ENCODE assay signal across 19 cellular contexts in genomic region chr1:201944639-201945038, GRCh38. TPM values are rescaled to one million over a fixed set of nuclear protein-coding genes. Genes with fewer than 3 reads are reported as not detected.
DNase-seq lines count a peak whose midpoint lies in the region; ATAC-seq and TF ChIP-seq lines count a peak whose summit lies in the region.
"Had no signal": no experiment of that assay in that cellular context is flagged by ENCODE, and none has a peak within 500 bp of the region (broad histone marks: within the 10 kb centered on the region; RNA-seq: fewer than 3 reads in every experiment).

No MANE protein-coding gene starts in this region.

- TF ChIP-seq EP300 in ovary (IDR thresholded peaks at IDR 0.05) (no peak), upper lobe of left lung (IDR thresholded peaks at IDR 0.05) (no peak)

- DNase-seq in NCI-H82 (lab: John Stamatoyannopoulos, UW) (peak; percentile 63), NCI-H82 treated with DMSO at 0.1 percent for 48 hours (lab: John Stamatoyannopoulos, UW; ENCODE audit: unreplicated experiment) (no peak), fibroblast of the aortic adventitia (ENCODE audit: low read depth) (no peak), ovary (no peak), upper lobe of left lung (no peak), HK-2 (ENCODE audit: unreplicated experiment) (no peak), posterior vena cava (ENCODE audit: low spot score) (no peak)
- DNase-seq: activated CD8-positive, alpha-beta memory T cell treated with anti-CD3 and anti-CD28 coated beads, Interleukin-2, amount 50 U/mL, for 48 hours; CD4-positive, CD25-positive, alpha-beta regulatory T cell; cerebellar nuclear complex; DND-41; NCI-H1694; NCI-H510A treated with DMSO at 0.1 percent for 48 hours; T-helper 1 cell had no signal

- H3K36me3 ChIP-seq in ovary: no peaks in the 10 kb centered on the region
- H3K36me3 ChIP-seq in upper lobe of left lung: no peaks in the 10 kb centered on the region

- H3K27me3 ChIP-seq in ovary (no peaks in the 10 kb centered on the region), upper lobe of left lung (no peaks in the 10 kb centered on the region)

- H3K27ac ChIP-seq in ovary: peak overlapping the region in 1 of 2 donors; percentile 29
- peak overlapping the region in 1 of 4 donors; percentile 6 for H3K27ac ChIP-seq in upper lobe of left lung
- H3K27ac ChIP-seq: 22Rv1 had no signal

- intact Hi-C loops in ovary (cut with DNase I) (loop anchor here in 3 of 4 donors (5.0 kb wide), 2 partner anchors 37 to 47 kb away; no protein-coding TSS in a partner anchor), posterior vena cava (cut with DNase I) (loop anchor here in 1 of 2 donors (5.0 kb wide), 1 partner anchor 47 kb away; no protein-coding TSS in a partner anchor)

- TF ChIP-seq CTCF in fibroblast of the aortic adventitia (IDR thresholded peaks at IDR 0.05; ENCODE audit: insufficient read depth, low read length) (no peak), ovary (IDR thresholded peaks at IDR 0.05) (no peak), upper lobe of left lung (IDR thresholded peaks at IDR 0.05) (no peak)

- no peak for ATAC-seq in upper lobe of left lung (ENCODE audit: low FRiP score in 2 of 2)
- no peak for ATAC-seq in GM18909 (IDR thresholded peaks at IDR 0.05; ENCODE audit: poor library complexity, unreplicated experiment)
- ATAC-seq: activated CD4-positive, CD25-positive, alpha-beta regulatory T cell treated with anti-CD3 and anti-CD28 coated beads, Interleukin-2, amount 50 U/mL, for 24 hours; activated naive CD4-positive, alpha-beta T cell treated with anti-CD3 and anti-CD28 coated beads, Interleukin-2, amount 50 U/mL, for 72 hours had no signal

- WGBS in ovary, 3 donors: 11 to 35% (median 21%) methylated on average over 3 of the region's 3 CpGs
- 56 to 88% methylated on average over 2 to 3 of the region's 3 CpGs for WGBS in upper lobe of left lung, 2 donors

- no peak for TF ChIP-seq POLR2A in ovary (IDR thresholded peaks at IDR 0.05)
- TF ChIP-seq POLR2A in upper lobe of left lung (IDR thresholded peaks at IDR 0.05): no peak

- H3K4me3 ChIP-seq in fibroblast of the aortic adventitia (ENCODE audit: low read depth, low read length) (peak overlapping the region; percentile 28), ovary (peak overlapping the region; percentile 75), upper lobe of left lung (peak overlapping the region in 3 of 4 donors; percentile 46 to 53 (median 49))

- H3K9me3 ChIP-seq in ovary (no peaks in the 10 kb centered on the region), upper lobe of left lung (no peaks in the 10 kb centered on the region)

- peaks cover 13% of the 10 kb centered on the region for H3K4me1 ChIP-seq in ovary (ENCODE audit: insufficient read depth)
- peaks cover 4 to 19% (median 7%) of the 10 kb centered on the region in 4 donors for H3K4me1 ChIP-seq in upper lobe of left lung

RNA-seq across cellular contexts. Expression of gene LMOD1, which starts 1.7 kb away (rescaled TPM):
- 14.5 and 22.3 TPM in 2 replicates for total RNA-seq in fibroblast of the aortic adventitia (ENCODE audit: low replicate concordance)
- 100 to 1,000 TPM in 2 of 7 donors, 10 to 100 TPM in 5; 25.6 to 155 (median 67.2) TPM for total RNA-seq in ovary
- 100 to 1,000 TPM in 1 of 2 donors, 10 to 100 TPM in 1; 94.6 to 255 TPM for polyA plus RNA-seq in ovary
- total RNA-seq in upper lobe of left lung: 10 to 100 TPM; 16.6 to 28.1 (median 22.9) TPM
- total RNA-seq in posterior vena cava: 100 to 1,000 TPM; 297 to 440 TPM
- total RNA-seq: activated naive CD4-positive, alpha-beta T cell treated with anti-CD3 and anti-CD28 coated beads, Interleukin-2, amount 50 U/mL, for 72 hours; CD4-positive, CD25-positive, alpha-beta regulatory T cell; lung microvascular endothelial cell had no signal
- polyA plus RNA-seq: CD4-positive, CD25-positive, alpha-beta regulatory T cell had no signal

RNA-seq across cellular contexts. Expression of gene TIMM17A, which starts 10.7 kb away (rescaled TPM):
- 29.9 and 59.6 TPM in 2 replicates for total RNA-seq in fibroblast of the aortic adventitia (ENCODE audit: low replicate concordance)
- total RNA-seq in ovary: 10 to 100 TPM; 19.9 to 38.1 (median 29.7) TPM
- 10 to 100 TPM; 23.2 to 31.5 TPM for polyA plus RNA-seq in ovary
- 10 to 100 TPM; 11.7 to 38.9 (median 23.2) TPM for total RNA-seq in upper lobe of left lung
- total RNA-seq in posterior vena cava: 10 to 100 TPM; 38.8 to 47.5 TPM

RNA-seq across cellular contexts. Expression of gene RNPEP, which starts 37.8 kb away (rescaled TPM):
- total RNA-seq in fibroblast of the aortic adventitia (ENCODE audit: low replicate concordance): 49.3 and 189 TPM in 2 replicates
- 10 to 100 TPM; 37.5 to 76.2 (median 43.9) TPM for total RNA-seq in ovary
- 10 to 100 TPM; 32.4 to 49.5 TPM for polyA plus RNA-seq in ovary
- 100 to 1,000 TPM in 2 of 6 donors, 10 to 100 TPM in 4; 67.7 to 116 (median 76.5) TPM for total RNA-seq in upper lobe of left lung
- 10 to 100 TPM; 29.1 to 38.7 TPM for total RNA-seq in posterior vena cava

RNA-seq across cellular contexts. Expression of gene SHISA4, which starts 55.9 kb away (rescaled TPM):
- 19.4 and 20.9 TPM in 2 replicates for total RNA-seq in fibroblast of the aortic adventitia (ENCODE audit: low replicate concordance)
- total RNA-seq in ovary: 10 to 100 TPM; 16.8 to 37.9 (median 26.4) TPM
- polyA plus RNA-seq in ovary: 10 to 100 TPM; 11.3 to 29.9 TPM
- total RNA-seq in upper lobe of left lung: 10 to 100 TPM in 5 of 6 donors, 1 to 10 TPM in 1; 4.6 to 20.9 (median 11.8) TPM
- 10 to 100 TPM; 33.7 to 44.4 TPM for total RNA-seq in posterior vena cava
